1 cellular context compared by ENCODE assay signal in the genomic region with DNA sequence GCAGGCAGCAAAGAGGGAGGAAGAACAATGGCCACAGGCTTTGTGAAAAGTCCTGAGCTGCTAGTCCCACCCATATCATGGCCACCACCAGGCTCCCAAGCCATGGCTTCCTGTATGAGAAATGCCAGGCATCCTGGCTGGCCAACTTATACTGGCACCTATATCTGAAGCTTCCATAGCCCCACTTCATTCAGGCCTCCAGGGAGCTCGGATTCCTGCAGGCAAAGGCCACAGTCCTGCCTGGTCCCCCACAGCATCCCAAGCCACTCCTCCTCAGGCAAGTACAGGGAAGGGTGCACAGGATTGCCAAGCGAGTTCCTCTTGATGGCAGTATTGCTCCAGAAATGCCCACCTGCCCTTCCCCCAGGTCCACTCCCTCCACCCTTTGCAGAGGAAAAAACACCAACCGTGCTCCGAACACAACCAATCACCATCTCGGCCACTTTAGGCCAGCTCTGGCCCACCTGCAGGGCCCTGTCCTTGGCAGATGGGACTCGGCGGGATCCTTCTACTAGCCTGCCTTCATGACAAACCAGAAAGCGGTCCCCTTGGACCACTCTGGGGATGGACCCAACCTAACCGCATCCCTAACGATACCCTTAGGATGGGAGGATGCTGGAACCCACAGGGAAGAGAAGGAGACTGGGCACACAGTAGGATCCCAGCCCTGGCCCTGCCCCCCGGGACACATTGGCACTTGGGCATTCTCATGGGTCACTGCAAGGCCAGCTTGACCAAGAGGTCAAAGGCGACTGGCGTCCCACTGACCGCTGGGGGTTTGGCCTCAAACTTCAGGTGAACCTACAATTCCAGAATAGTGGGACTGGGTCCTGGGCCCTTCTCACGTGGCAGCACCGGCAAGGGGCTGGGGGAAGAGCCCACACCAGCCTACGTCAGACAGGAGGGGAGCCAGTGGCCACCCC.
TF ChIP-seq lines count a peak whose summit lies in the region.

No MANE protein-coding gene starts in this region.

TF ChIP-seq in GM23338, 12 proteins besides CTCF, POLR2A, EP300 and RAD21 (continued from another document):
- TF ChIP-seq, protein P1, sequence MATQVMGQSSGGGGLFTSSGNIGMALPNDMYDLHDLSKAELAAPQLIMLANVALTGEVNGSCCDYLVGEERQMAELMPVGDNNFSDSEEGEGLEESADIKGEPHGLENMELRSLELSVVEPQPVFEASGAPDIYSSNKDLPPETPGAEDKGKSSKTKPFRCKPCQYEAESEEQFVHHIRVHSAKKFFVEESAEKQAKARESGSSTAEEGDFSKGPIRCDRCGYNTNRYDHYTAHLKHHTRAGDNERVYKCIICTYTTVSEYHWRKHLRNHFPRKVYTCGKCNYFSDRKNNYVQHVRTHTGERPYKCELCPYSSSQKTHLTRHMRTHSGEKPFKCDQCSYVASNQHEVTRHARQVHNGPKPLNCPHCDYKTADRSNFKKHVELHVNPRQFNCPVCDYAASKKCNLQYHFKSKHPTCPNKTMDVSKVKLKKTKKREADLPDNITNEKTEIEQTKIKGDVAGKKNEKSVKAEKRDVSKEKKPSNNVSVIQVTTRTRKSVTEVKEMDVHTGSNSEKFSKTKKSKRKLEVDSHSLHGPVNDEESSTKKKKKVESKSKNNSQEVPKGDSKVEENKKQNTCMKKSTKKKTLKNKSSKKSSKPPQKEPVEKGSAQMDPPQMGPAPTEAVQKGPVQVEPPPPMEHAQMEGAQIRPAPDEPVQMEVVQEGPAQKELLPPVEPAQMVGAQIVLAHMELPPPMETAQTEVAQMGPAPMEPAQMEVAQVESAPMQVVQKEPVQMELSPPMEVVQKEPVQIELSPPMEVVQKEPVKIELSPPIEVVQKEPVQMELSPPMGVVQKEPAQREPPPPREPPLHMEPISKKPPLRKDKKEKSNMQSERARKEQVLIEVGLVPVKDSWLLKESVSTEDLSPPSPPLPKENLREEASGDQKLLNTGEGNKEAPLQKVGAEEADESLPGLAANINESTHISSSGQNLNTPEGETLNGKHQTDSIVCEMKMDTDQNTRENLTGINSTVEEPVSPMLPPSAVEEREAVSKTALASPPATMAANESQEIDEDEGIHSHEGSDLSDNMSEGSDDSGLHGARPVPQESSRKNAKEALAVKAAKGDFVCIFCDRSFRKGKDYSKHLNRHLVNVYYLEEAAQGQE (IDR thresholded peaks at IDR 0.05; ENCODE audit: unreplicated experiment), result no peak
